ENCODE assay signal across 13 cellular contexts in genomic region chr10:1367938-1368697, GRCh38.
"Had no signal": no experiment of that assay in that cellular context is flagged by ENCODE, and none has a peak within 500 bp of the region (broad histone marks: within the 10 kb centered on the region; RNA-seq: fewer than 3 reads in every experiment).

No MANE protein-coding gene starts in this region.

- DNase-seq: activated CD4-positive, CD25-positive, alpha-beta regulatory T cell treated with anti-CD3 and anti-CD28 coated beads, Interleukin-2, amount 50 U/mL, for 72 hours; activated gamma-delta T cell treated with Interleukin-2 at 50 U/mL for 16 hours; amniotic stem cell; central memory CD4-positive, alpha-beta T cell; cortex of kidney; effector CD8-positive, alpha-beta T cell had no signal

- H3K9me3 ChIP-seq: suprapubic skin had no signal

- H3K27ac ChIP-seq: suprapubic skin had no signal

- H3K9me3 Mint-ChIP-seq: naive thymus-derived CD4-positive, alpha-beta T cell; T-cell had no signal

- H3K4me3 Mint-ChIP-seq: activated naive CD8-positive, alpha-beta T cell; naive thymus-derived CD4-positive, alpha-beta T cell; T-cell had no signal

- H3K4me3 ChIP-seq: lung, skin epidermis, suprapubic skin had no signal

- H3K36me3 ChIP-seq: suprapubic skin had no signal

- H3K27ac Mint-ChIP-seq: activated naive CD8-positive, alpha-beta T cell; naive thymus-derived CD4-positive, alpha-beta T cell; progenitor cell of endocrine pancreas; T-cell had no signal

- H3K4me1 Mint-ChIP-seq: naive thymus-derived CD4-positive, alpha-beta T cell; T-cell had no signal

- H3K36me3 Mint-ChIP-seq: activated naive CD8-positive, alpha-beta T cell; naive thymus-derived CD4-positive, alpha-beta T cell; T-cell had no signal
